9 cellular contexts compared by ENCODE assay signal in genomic region chr5:141680751-141681201, GRCh38. TPM values are rescaled to one million over a fixed set of nuclear protein-coding genes. Genes with fewer than 3 reads are reported as not detected.
A peak's percentile ranks its signal among the peaks of the same experiment; 100 is the strongest.
DNase-seq lines count a peak whose midpoint lies in the region; ATAC-seq and TF ChIP-seq lines count a peak whose summit lies in the region.
"Had no signal": no experiment of that assay in that cellular context is flagged by ENCODE, and none has a peak within 500 bp of the region (broad histone marks: within the 10 kb centered on the region; RNA-seq: fewer than 3 reads in every experiment).

No MANE protein-coding gene starts in this region.

- peak overlapping the region in 5 of 8 donors; percentile 32 to 83 (median 78) for H3K4me3 Mint-ChIP-seq in CD4-positive, alpha-beta memory T cell
- H3K4me3 Mint-ChIP-seq in naive thymus-derived CD8-positive, alpha-beta T cell: peak overlapping the region in 8 of 10 donors; percentile 36 to 83 (median 57)

- no peaks in the 10 kb centered on the region for H3K9me3 ChIP-seq in CD4-positive, alpha-beta memory T cell (ENCODE audit: control insufficient read depth in 1 of 2, low read length in 2 of 2)

- H3K27me3 Mint-ChIP-seq in CD4-positive, alpha-beta memory T cell: peaks cover 0 to 2% of the 10 kb centered on the region in 2 donors
- no peaks in the 10 kb centered on the region for H3K27me3 Mint-ChIP-seq in naive thymus-derived CD8-positive, alpha-beta T cell

- H3K4me1 ChIP-seq in CD4-positive, alpha-beta memory T cell (ENCODE audit: insufficient read depth, low read length): peaks cover 33% of the 10 kb centered on the region

- CTCF ChIA-PET in CD4-positive, alpha-beta memory T cell (lab: Charles Lee; ENCODE audit: partially characterized antibody): interaction anchor here (1.0 to 4.8 kb wide), 6 partner anchors 11 to 289 kb away, joined by 3 to 79 read pairs (median 4); partner anchors contain the start of gene RNF14
- CTCF ChIA-PET in RWPE1 (lab: Yijun Ruan, JAX): interaction anchor here (0.6 to 1.4 kb wide), 4 partner anchors 15 to 1535 kb away, joined by 3 to 7 read pairs (median 4); no protein-coding TSS in a partner anchor

- no peak for ATAC-seq in naive thymus-derived CD8-positive, alpha-beta T cell
- ATAC-seq in HG03280 (IDR thresholded peaks at IDR 0.05; ENCODE audit: unreplicated experiment) (no peak), GM19455 (IDR thresholded peaks at IDR 0.05; ENCODE audit: unreplicated experiment) (no peak), HG03520 (IDR thresholded peaks at IDR 0.05; ENCODE audit: unreplicated experiment) (no peak), GM19328 (IDR thresholded peaks at IDR 0.05; ENCODE audit: unreplicated experiment) (no peak)

- H3K4me1 Mint-ChIP-seq in CD4-positive, alpha-beta memory T cell: peaks cover 14 to 36% (median 25%) of the 10 kb centered on the region in 4 donors
- peaks cover 18 to 43% (median 29%) of the 10 kb centered on the region in 4 donors for H3K4me1 Mint-ChIP-seq in naive thymus-derived CD8-positive, alpha-beta T cell

- H3K27ac ChIP-seq in CD4-positive, alpha-beta memory T cell (ENCODE audit: low read depth, low read length): no peak overlapping the region
- H3K27ac ChIP-seq in RWPE1 (peak overlapping the region; percentile 89), epithelial cell of prostate (peak overlapping the region; percentile 80)

- DNase-seq in CD4-positive, alpha-beta memory T cell: no peak
- DNase-seq in RWPE1 (ENCODE audit: low spot score): peak; percentile 67
- DNase-seq in epithelial cell of prostate (ENCODE audit: low read depth, low spot score): no peak
- no peak for DNase-seq in naive thymus-derived CD8-positive, alpha-beta T cell
- DNase-seq: stimulated activated CD4-positive, alpha-beta T cell treated with anti-CD3 and anti-CD28 coated beads, Interleukin-12 subunit alpha, Interleukin-12 subunit beta, amount 100 ng/mL, for 4 hours had no signal

- no peak overlapping the region for H3K4me3 ChIP-seq in CD4-positive, alpha-beta memory T cell (ENCODE audit: low read length in 2 of 2)

- intact Hi-C loops in CD4-positive, alpha-beta memory T cell (cut with micrococcal nuclease): loop anchor here (5.0 kb wide), 1 partner anchor 43 kb away; the partner anchor contains the start of genes HDAC3 and RELL2

- POLR2A ChIA-PET in CD4-positive, alpha-beta memory T cell (lab: Charles Lee; ENCODE audit: partially characterized antibody): interaction anchor here (0.8 to 3.2 kb wide), 5 partner anchors 11 to 288 kb away, joined by 3 to 63 read pairs (median 6); partner anchors contain the start of genes DELE1, FCHSD1, HDAC3 and RELL2
- POLR2A ChIA-PET in RWPE1 (lab: Yijun Ruan, JAX; ENCODE audit: low non-redundant PET): interaction anchor here (0.5 kb wide), 1 partner anchor 287 kb away, joined by 3 read pairs; no protein-coding TSS in a partner anchor
- POLR2A ChIA-PET in naive thymus-derived CD8-positive, alpha-beta T cell (lab: Charles Lee): interaction anchor here (1.0 to 1.4 kb wide), 4 partner anchors 10 to 280 kb away, joined by 3 to 4 read pairs (median 4); partner anchors contain the start of gene DELE1

- TF ChIP-seq CTCF in RWPE1 (conservative IDR thresholded peaks at IDR 0.05; ENCODE audit: low read depth): no peak

- H3K36me3 ChIP-seq in CD4-positive, alpha-beta memory T cell (ENCODE audit: insufficient read depth, low read length): no peaks in the 10 kb centered on the region

- peak overlapping the region in 1 of 7 donors; percentile 8 for H3K27ac Mint-ChIP-seq in CD4-positive, alpha-beta memory T cell
- H3K27ac Mint-ChIP-seq in naive thymus-derived CD8-positive, alpha-beta T cell: peak overlapping the region in 6 of 10 donors; percentile 27 to 89 (median 64)

- H3K9me3 Mint-ChIP-seq in CD4-positive, alpha-beta memory T cell: no peaks in the 10 kb centered on the region
- H3K9me3 Mint-ChIP-seq in naive thymus-derived CD8-positive, alpha-beta T cell: no peaks in the 10 kb centered on the region

- no peaks in the 10 kb centered on the region for H3K27me3 ChIP-seq in CD4-positive, alpha-beta memory T cell (ENCODE audit: insufficient read depth, low read length)

- H3K36me3 Mint-ChIP-seq in CD4-positive, alpha-beta memory T cell: no peaks in the 10 kb centered on the region
- peaks cover 0 to 2% (median 0%) of the 10 kb centered on the region in 3 donors for H3K36me3 Mint-ChIP-seq in naive thymus-derived CD8-positive, alpha-beta T cell

RNA-seq across cellular contexts. Expression of gene ARAP3, which starts 1.3 kb away (rescaled TPM):
- total RNA-seq in CD4-positive, alpha-beta memory T cell: 10 to 100 TPM; 14.7 to 16.4 TPM
- polyA plus RNA-seq in CD4-positive, alpha-beta memory T cell: under 1 TPM in 1 of 2 donors, not detected in 1; 0.73 TPM
- 10 to 100 TPM; 38.2 to 41.4 TPM for total RNA-seq in naive thymus-derived CD8-positive, alpha-beta T cell
- polyA plus RNA-seq in naive thymus-derived CD8-positive, alpha-beta T cell: not detected

RNA-seq across cellular contexts. Expression of gene FCHSD1, which starts 29.6 kb away (rescaled TPM):
- total RNA-seq in CD4-positive, alpha-beta memory T cell: 100 to 1,000 TPM; 106 to 110 TPM
- 1 to 10 TPM; 7.1 to 9.9 TPM for polyA plus RNA-seq in CD4-positive, alpha-beta memory T cell
- total RNA-seq in naive thymus-derived CD8-positive, alpha-beta T cell: 100 to 1,000 TPM; 110 to 115 TPM
- polyA plus RNA-seq in naive thymus-derived CD8-positive, alpha-beta T cell: 1 to 10 TPM; 8.8 to 9.4 (median 9.3) TPM

RNA-seq across cellular contexts. Expression of gene RELL2, which starts 44.0 kb away (rescaled TPM):
- total RNA-seq in CD4-positive, alpha-beta memory T cell: 10 to 100 TPM; 20.4 to 21.3 TPM
- polyA plus RNA-seq in CD4-positive, alpha-beta memory T cell: 1 to 10 TPM; 3.0 to 5.4 TPM
- total RNA-seq in naive thymus-derived CD8-positive, alpha-beta T cell: 10 to 100 TPM; 22.3 to 23.9 TPM
- polyA plus RNA-seq in naive thymus-derived CD8-positive, alpha-beta T cell: 1 to 10 TPM; 2.6 to 3.9 (median 3.4) TPM

RNA-seq across cellular contexts. Expression of gene HDAC3, which starts 44.1 kb away (rescaled TPM):
- 10 to 100 TPM; 85.1 to 91.0 TPM for total RNA-seq in CD4-positive, alpha-beta memory T cell
- 100 to 1,000 TPM in 1 of 2 donors, 10 to 100 TPM in 1; 92.8 to 137 TPM for polyA plus RNA-seq in CD4-positive, alpha-beta memory T cell
- total RNA-seq in naive thymus-derived CD8-positive, alpha-beta T cell: 10 to 100 TPM; 71.1 to 81.6 TPM
- 100 to 1,000 TPM in 1 of 3 donors, 10 to 100 TPM in 2; 85.7 to 100 (median 91.7) TPM for polyA plus RNA-seq in naive thymus-derived CD8-positive, alpha-beta T cell
